14 cellular contexts compared by ENCODE assay signal in the genomic region with DNA sequence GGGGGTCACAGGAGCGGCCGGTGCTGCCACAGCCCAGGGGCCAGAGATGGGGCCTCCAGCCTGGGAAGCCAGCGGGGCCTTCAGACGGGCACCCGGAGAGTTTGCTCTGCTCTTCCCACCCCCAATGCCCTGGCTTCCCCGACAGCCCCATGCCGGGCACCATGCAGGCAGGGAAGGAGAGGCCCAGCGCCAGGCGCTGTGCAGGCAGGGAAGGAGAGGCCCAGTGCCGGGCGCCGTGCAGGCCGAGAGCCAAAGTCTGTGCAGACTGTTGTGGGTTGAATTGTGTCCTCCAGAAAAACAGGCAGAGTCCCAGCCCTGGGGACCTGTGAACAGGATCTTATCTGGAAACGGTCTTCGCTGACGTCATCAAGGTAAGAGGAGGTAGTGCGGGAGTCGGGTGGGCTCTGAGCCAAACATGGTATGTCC. TPM values are rescaled to one million over a fixed set of nuclear protein-coding genes. Genes with fewer than 3 reads are reported as not detected.
DNase-seq lines count a peak whose midpoint lies in the region; ATAC-seq and TF ChIP-seq lines count a peak whose summit lies in the region.
"Had no signal": no experiment of that assay in that cellular context is flagged by ENCODE, and none has a peak within 500 bp of the region (broad histone marks: within the 10 kb centered on the region; RNA-seq: fewer than 3 reads in every experiment).

No MANE protein-coding gene starts in this region.

- H2BK15ac ChIP-seq in neuronal stem cell (ENCODE audit: low read length) = no peak overlapping the region

- H2AFZ ChIP-seq in neuronal stem cell (ENCODE audit: low read length) = no peak overlapping the region
- H2AFZ ChIP-seq: GM23338 had no signal

- H4K91ac ChIP-seq in neuronal stem cell (ENCODE audit: low read depth, low read length, poor library complexity) = no peak overlapping the region

- H3K18ac ChIP-seq in neuronal stem cell (ENCODE audit: low read length) = peak overlapping the region; percentile 19

- no peak for TF ChIP-seq POLR2A in ovary (IDR thresholded peaks at IDR 0.05)

- no peak overlapping the region for H3K9ac ChIP-seq in neuronal stem cell (ENCODE audit: low read depth, low read length, poor library complexity)
- H3K9ac ChIP-seq: BLaER1 treated with 17β-estradiol and CSF1 and Interleukin-3, amounts not matched to agents 10 nM and 100 nM had no signal

- WGBS in neuronal stem cell (ENCODE audit: extremely low coverage in 2 of 2, insufficient read length in 2 of 2, insufficient replicate concordance in 1 of 2), 2 donors = no CpG with 5 or more reads among the region's 18 CpGs
- WGBS in ovary, 3 donors = 69 to 70% (median 69%) methylated on average over 18 of the region's 18 CpGs

- peaks cover 0 to 3% of the 10 kb centered on the region in 2 donors for H3K4me1 Mint-ChIP-seq in natural killer cell treated with Interleukin-12 subunit alpha and Interleukin-12 subunit beta and Interleukin-15 and Interleukin-18, amount 100 ng/mL, for 72 hours (ENCODE audit: low read depth in 2 of 2)
- peaks cover 0 to 5% of the 10 kb centered on the region in 2 donors for H3K4me1 Mint-ChIP-seq in natural killer cell
- no peaks in the 10 kb centered on the region for H3K4me1 Mint-ChIP-seq in chondrocyte (ENCODE audit: low read depth)
- H3K4me1 Mint-ChIP-seq: CD4-positive, CD25-positive, alpha-beta regulatory T cell; GM23338; H9 had no signal

- peaks cover 0 to 3% of the 10 kb centered on the region in 2 donors for H3K27me3 Mint-ChIP-seq in natural killer cell treated with Interleukin-12 subunit alpha and Interleukin-12 subunit beta and Interleukin-15 and Interleukin-18, amount 100 ng/mL, for 72 hours
- H3K27me3 Mint-ChIP-seq in natural killer cell (ENCODE audit: low read depth in 2 of 2) = peaks cover 0 to 2% of the 10 kb centered on the region in 2 donors
- H3K27me3 Mint-ChIP-seq in chondrocyte (ENCODE audit: low read depth) = peaks cover 17% of the 10 kb centered on the region
- H3K27me3 Mint-ChIP-seq: CD4-positive, CD25-positive, alpha-beta regulatory T cell had no signal

- H3K27me3 ChIP-seq in neuronal stem cell (ENCODE audit: control insufficient read depth in 3 of 3, insufficient read depth in 3 of 3, low read depth in 1 of 3, low read length in 3 of 3) (peaks cover 0 to 6% (median 0%) of the 10 kb centered on the region in 3 experiments), ovary (no peaks in the 10 kb centered on the region)
- H3K27me3 ChIP-seq: BLaER1 treated with 17β-estradiol and CSF1 and Interleukin-3, amounts not matched to agents 10 nM and 100 nM had no signal

- H2BK12ac ChIP-seq in neuronal stem cell (ENCODE audit: low read length) = no peak overlapping the region

- no peak overlapping the region for H3K23ac ChIP-seq in neuronal stem cell (ENCODE audit: low read depth, low read length, poor library complexity)

- TF ChIP-seq EP300 in ovary (IDR thresholded peaks at IDR 0.05) = no peak

- no peak overlapping the region for H4K8ac ChIP-seq in neuronal stem cell (ENCODE audit: low read depth, low read length)

- no peak overlapping the region for H3K14ac ChIP-seq in neuronal stem cell (ENCODE audit: low read length)

- H3K4me2 ChIP-seq in neuronal stem cell (ENCODE audit: insufficient read depth, low read length, poor library complexity, severe bottlenecking) = no peak overlapping the region
- H3K4me2 ChIP-seq: BLaER1 treated with 17β-estradiol and CSF1 and Interleukin-3, amounts not matched to agents 10 nM and 100 nM; GM23338 had no signal

- no peak overlapping the region for H3K4me3 ChIP-seq in neuronal stem cell (ENCODE audit: low read length in 2 of 2)
- no peak overlapping the region for H3K4me3 ChIP-seq in ovary
- H3K4me3 ChIP-seq: BLaER1 treated with 17β-estradiol and CSF1 and Interleukin-3, amounts not matched to agents 10 nM and 100 nM; GM12878; GM23338 had no signal

- ATAC-seq in natural killer cell treated with Interleukin-12 subunit alpha and Interleukin-12 subunit beta and Interleukin-15 and Interleukin-18, amount 100 ng/mL, for 72 hours = no peak
- ATAC-seq in natural killer cell (no peak), HG02970 (IDR thresholded peaks at IDR 0.05; ENCODE audit: low FRiP score, unreplicated experiment) (no peak)
- ATAC-seq: GM12878, GM23338 had no signal

- peak overlapping the region; percentile 92 for H2BK120ac ChIP-seq in neuronal stem cell (ENCODE audit: low read depth, low read length)

- H3K27ac Mint-ChIP-seq in natural killer cell treated with Interleukin-12 subunit alpha and Interleukin-12 subunit beta and Interleukin-15 and Interleukin-18, amount 100 ng/mL, for 72 hours = no peak overlapping the region
- H3K27ac Mint-ChIP-seq in natural killer cell (no peak overlapping the region), chondrocyte (ENCODE audit: unreplicated experiment) (no peak overlapping the region)
- H3K27ac Mint-ChIP-seq: CD4-positive, CD25-positive, alpha-beta regulatory T cell; GM23338; H9 had no signal

- H2AK5ac ChIP-seq in neuronal stem cell (ENCODE audit: low read depth, low read length) = peak overlapping the region; percentile 28

- no peaks in the 10 kb centered on the region for H3K79me1 ChIP-seq in neuronal stem cell (ENCODE audit: low read depth, low read length)

- peak; percentile 49 for DNase-seq in natural killer cell treated with Interleukin-12 subunit alpha and Interleukin-12 subunit beta and Interleukin-15 and Interleukin-18, amount 100 ng/mL, for 72 hours (ENCODE audit: low spot score)
- no peak for DNase-seq in natural killer cell
- DNase-seq in chondrocyte (ENCODE audit: low spot score) = peak; percentile 75
- DNase-seq in neuronal stem cell (ENCODE audit: low spot score) = no peak
- DNase-seq in H4 (ENCODE audit: low spot score) = no peak
- no peak for DNase-seq in ovary
- DNase-seq: ACHN; CD4-positive, CD25-positive, alpha-beta regulatory T cell; DMS 273 treated with DMSO at 0.1 percent for 48 hours; H9 had no signal

- H3K4me3 Mint-ChIP-seq in natural killer cell treated with Interleukin-12 subunit alpha and Interleukin-12 subunit beta and Interleukin-15 and Interleukin-18, amount 100 ng/mL, for 72 hours = no peak overlapping the region
- H3K4me3 Mint-ChIP-seq in natural killer cell (no peak overlapping the region), chondrocyte (ENCODE audit: unreplicated experiment) (no peak overlapping the region)
- H3K4me3 Mint-ChIP-seq: CD4-positive, CD25-positive, alpha-beta regulatory T cell; GM23338; H9 had no signal

- H3K4me1 ChIP-seq in neuronal stem cell (ENCODE audit: control insufficient read depth in 2 of 2, insufficient read depth in 1 of 2, low read depth in 1 of 2, low read length in 2 of 2) (no peaks in the 10 kb centered on the region), ovary (ENCODE audit: insufficient read depth) (no peaks in the 10 kb centered on the region)
- H3K4me1 ChIP-seq: BLaER1 treated with 17β-estradiol and CSF1 and Interleukin-3, amounts not matched to agents 10 nM and 100 nM had no signal

- no peaks in the 10 kb centered on the region for H3K36me3 Mint-ChIP-seq in natural killer cell treated with Interleukin-12 subunit alpha and Interleukin-12 subunit beta and Interleukin-15 and Interleukin-18, amount 100 ng/mL, for 72 hours
- H3K36me3 Mint-ChIP-seq in natural killer cell (no peaks in the 10 kb centered on the region), chondrocyte (ENCODE audit: low read depth) (no peaks in the 10 kb centered on the region)
- H3K36me3 Mint-ChIP-seq: CD4-positive, CD25-positive, alpha-beta regulatory T cell had no signal

- H3K9me3 Mint-ChIP-seq in natural killer cell treated with Interleukin-12 subunit alpha and Interleukin-12 subunit beta and Interleukin-15 and Interleukin-18, amount 100 ng/mL, for 72 hours = no peaks in the 10 kb centered on the region
- H3K9me3 Mint-ChIP-seq in natural killer cell (no peaks in the 10 kb centered on the region), chondrocyte (ENCODE audit: low read depth) (no peaks in the 10 kb centered on the region)

- H3K36me3 ChIP-seq in neuronal stem cell (replicated peaks in 1 of 2; ENCODE audit: control insufficient read depth in 2 of 2, insufficient read depth in 2 of 2, low read length in 2 of 2) = no peaks in the 10 kb centered on the region
- no peaks in the 10 kb centered on the region for H3K36me3 ChIP-seq in ovary
- H3K36me3 ChIP-seq: BLaER1 treated with 17β-estradiol and CSF1 and Interleukin-3, amounts not matched to agents 10 nM and 100 nM had no signal

- H3K27ac ChIP-seq in neuronal stem cell (replicated peaks; ENCODE audit: low read length) (no peak overlapping the region), ovary (no peak overlapping the region)
- H3K27ac ChIP-seq: BLaER1 treated with 17β-estradiol and CSF1 and Interleukin-3, amounts not matched to agents 10 nM and 100 nM had no signal

- no peak overlapping the region for H3K4ac ChIP-seq in neuronal stem cell (ENCODE audit: low read length)

- H2BK5ac ChIP-seq in neuronal stem cell (ENCODE audit: low read length) = no peak overlapping the region

- peaks cover 0 to 2% of the 10 kb centered on the region in 2 donors for H3K9me3 ChIP-seq in neuronal stem cell (replicated peaks in 1 of 2; ENCODE audit: control insufficient read depth in 2 of 2, insufficient read depth in 1 of 2, low read depth in 1 of 2, low read length in 2 of 2)
- H3K9me3 ChIP-seq in ovary = no peaks in the 10 kb centered on the region

- no peak for TF ChIP-seq CTCF in natural killer cell (IDR thresholded peaks at IDR 0.05)
- no peak for TF ChIP-seq CTCF in chondrocyte (IDR thresholded peaks at IDR 0.05)
- TF ChIP-seq CTCF in ovary (IDR thresholded peaks at IDR 0.05) = no peak

- intact Hi-C loops in natural killer cell (cut with micrococcal nuclease) (no loop called here), ovary (cut with DNase I) (no loop called here)

RNA-seq across cellular contexts. Expression of gene GALNT9, which starts 34.3 kb away (rescaled TPM):
- total RNA-seq in natural killer cell treated with Interleukin-12 subunit alpha and Interleukin-12 subunit beta and Interleukin-15 and Interleukin-18, amount 100 ng/mL, for 72 hours = not detected
- not detected for total RNA-seq in natural killer cell
- total RNA-seq in chondrocyte = 0.15 to 0.29 TPM in 2 of 3 replicates, not detected in the other
- polyA plus RNA-seq in neuronal stem cell (2013, experiment 1 of 2) = 0.13 TPM
- polyA plus RNA-seq in neuronal stem cell (2013, experiment 2 of 2) = 0.14 TPM
- 1.2 and 1.7 TPM in 2 replicates for total RNA-seq in H4 (2014; rRNA removed; shearing (Covaris generic))
- total RNA-seq in ovary = 10 to 100 TPM in 1 of 7 donors, 1 to 10 TPM in 3, under 1 TPM in 3; 0.12 to 21.9 (median 1.8) TPM
- polyA plus RNA-seq in ovary = under 1 TPM in 1 of 2 donors, not detected in 1; 0.57 TPM
- total RNA-seq: GM12878 had no signal

Comparison
In these comparisons a context has a peak if more than half of its experiments do, and no peak if none do; other contexts are left out.
1. DNase-seq: peak in natural killer cell treated with Interleukin-12 subunit alpha and Interleukin-12 subunit beta and Interleukin-15 and Interleukin-18, amount 100 ng/mL, for 72 hours (single experiment) and chondrocyte (single experiment); none in natural killer cell (single experiment), neuronal stem cell (single experiment), H4 (single experiment) and ovary (0 of 5).